ENCODE assay signal across 1 cellular context in the genomic region with DNA sequence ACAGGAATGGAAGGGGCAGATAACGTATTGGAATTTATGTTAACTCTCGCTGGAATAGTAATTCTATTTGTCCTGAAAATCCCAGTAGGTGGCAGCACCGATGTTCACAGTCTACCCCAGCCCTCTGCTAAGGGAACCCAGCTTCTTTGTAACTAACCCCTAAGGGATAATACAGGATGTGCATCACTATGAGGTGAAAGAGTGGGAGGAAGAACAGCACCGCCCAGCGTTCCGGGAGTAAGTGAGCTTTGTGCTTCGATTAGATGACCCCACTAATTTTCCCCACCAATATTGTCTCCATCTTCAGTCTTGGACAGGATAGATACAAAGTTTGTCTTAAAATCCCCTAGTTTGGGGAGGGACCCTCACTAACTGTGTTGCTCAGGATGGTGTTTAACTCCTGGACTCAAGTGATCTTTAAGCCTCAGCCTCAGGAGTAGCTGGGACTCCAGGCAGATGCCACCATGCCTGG.
A peak's percentile ranks its signal among the peaks of the same experiment; 100 is the strongest.
TF ChIP-seq lines count a peak whose summit lies in the region.

No MANE protein-coding gene starts in this region.

TF ChIP-seq in HepG2, 621 proteins besides CTCF, POLR2A, EP300 and RAD21 (continued from another document and continues in another):
- TF ChIP-seq THAP11 (CRISPR knock-in tag; IDR thresholded peaks at IDR 0.05): peak; percentile 70
- TF ChIP-seq ZNF614 (CRISPR knock-in tag; IDR thresholded peaks at IDR 0.05; ENCODE audit: borderline replicate concordance): no peak
- 0 out of 2 replicates have a peak, but pooled peaks have one; percentile 19 for TF ChIP-seq ZNF232 (CRISPR knock-in tag; IDR thresholded peaks at IDR 0.05; ENCODE audit: borderline replicate concordance)
- TF ChIP-seq ATF2 (CRISPR knock-in tag; IDR thresholded peaks at IDR 0.05): peak; percentile 52; the same call in 1 of the 2 replicates
- 0 out of 2 replicates have a peak, but pooled peaks have one; percentile 34 for TF ChIP-seq PHF8 (CRISPR knock-in tag; IDR thresholded peaks at IDR 0.05)
- peak; percentile 57 for TF ChIP-seq ARID5B (CRISPR knock-in tag; IDR thresholded peaks at IDR 0.05)
- TF ChIP-seq, protein P1, sequence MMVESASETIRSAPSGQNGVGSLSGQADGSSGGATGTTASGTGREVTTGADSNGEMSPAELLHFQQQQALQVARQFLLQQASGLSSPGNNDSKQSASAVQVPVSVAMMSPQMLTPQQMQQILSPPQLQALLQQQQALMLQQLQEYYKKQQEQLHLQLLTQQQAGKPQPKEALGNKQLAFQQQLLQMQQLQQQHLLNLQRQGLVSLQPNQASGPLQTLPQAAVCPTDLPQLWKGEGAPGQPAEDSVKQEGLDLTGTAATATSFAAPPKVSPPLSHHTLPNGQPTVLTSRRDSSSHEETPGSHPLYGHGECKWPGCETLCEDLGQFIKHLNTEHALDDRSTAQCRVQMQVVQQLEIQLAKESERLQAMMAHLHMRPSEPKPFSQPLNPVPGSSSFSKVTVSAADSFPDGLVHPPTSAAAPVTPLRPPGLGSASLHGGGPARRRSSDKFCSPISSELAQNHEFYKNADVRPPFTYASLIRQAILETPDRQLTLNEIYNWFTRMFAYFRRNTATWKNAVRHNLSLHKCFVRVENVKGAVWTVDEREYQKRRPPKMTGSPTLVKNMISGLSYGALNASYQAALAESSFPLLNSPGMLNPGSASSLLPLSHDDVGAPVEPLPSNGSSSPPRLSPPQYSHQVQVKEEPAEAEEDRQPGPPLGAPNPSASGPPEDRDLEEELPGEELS (CRISPR knock-in tag; IDR thresholded peaks at IDR 0.05): peak; percentile 26; the same call in 1 of the 2 replicates
- 0 out of 2 replicates have a peak, but pooled peaks have one; percentile 27 for TF ChIP-seq KAT8 (CRISPR knock-in tag; IDR thresholded peaks at IDR 0.05)
- TF ChIP-seq ZFP36L1 (CRISPR knock-in tag; IDR thresholded peaks at IDR 0.05): no peak
- peak; percentile 66; the same call in 1 of the 2 replicates for TF ChIP-seq GATAD2A (CRISPR knock-in tag; IDR thresholded peaks at IDR 0.05)
- peak; percentile 59; the same call in 1 of the 2 replicates for TF ChIP-seq GATAD1 (CRISPR knock-in tag; IDR thresholded peaks at IDR 0.05)
- TF ChIP-seq RBFOX2 (IDR thresholded peaks at IDR 0.05; ENCODE audit: low read depth, low read length): peak; percentile 55; the same call in 1 of the 2 replicates
- 0 out of 2 replicates have a peak, but pooled peaks have one; percentile 33 for TF ChIP-seq SIN3A (IDR thresholded peaks at IDR 0.05; ENCODE audit: borderline replicate concordance, low read depth, low read length)
- peak; percentile 30 for TF ChIP-seq TEAD3 (CRISPR knock-in tag; optimal IDR thresholded peaks at IDR 0.05; ENCODE audit: borderline replicate concordance)
- TF ChIP-seq SAP130 (CRISPR knock-in tag; IDR thresholded peaks at IDR 0.05; ENCODE audit: low read depth): peak; percentile 61
- TF ChIP-seq ZNF574 (CRISPR knock-in tag; IDR thresholded peaks at IDR 0.05): peak; percentile 97
- no peak for TF ChIP-seq DZIP1 (CRISPR knock-in tag; IDR thresholded peaks at IDR 0.05)
- TF ChIP-seq ZKSCAN5 (CRISPR knock-in tag; IDR thresholded peaks at IDR 0.05): peak; percentile 88; the same call in 1 of the 2 replicates
- peak; percentile 62; the same call in 1 of the 2 replicates for TF ChIP-seq MED1 (CRISPR knock-in tag; IDR thresholded peaks at IDR 0.05)
- TF ChIP-seq CREB1 (IDR thresholded peaks at IDR 0.05): no peak
- peak; percentile 52; the same call in 1 of the 2 replicates for TF ChIP-seq CREB1 (CRISPR knock-in tag; IDR thresholded peaks at IDR 0.05)
- no peak for TF ChIP-seq SOX13 (IDR thresholded peaks at IDR 0.05)
- TF ChIP-seq SOX13 (CRISPR knock-in tag; conservative IDR thresholded peaks at IDR 0.05 in 1 of 2, IDR thresholded peaks at IDR 0.05 in 1 of 2): peak in 1 of 2 experiments; percentile 17; a peak in 1 of 4 replicates
- TF ChIP-seq ARID3A (IDR thresholded peaks at IDR 0.05; ENCODE audit: low read depth, low read length): 0 out of 2 replicates have a peak, but pooled peaks have one; percentile 28
- 0 out of 2 replicates have a peak, but pooled peaks have one; percentile 22 for TF ChIP-seq YEATS4 (CRISPR knock-in tag; IDR thresholded peaks at IDR 0.05; ENCODE audit: borderline replicate concordance)
- TF ChIP-seq MYC (CRISPR knock-in tag; IDR thresholded peaks at IDR 0.05; ENCODE audit: borderline replicate concordance): no peak
- TF ChIP-seq, protein P2, sequence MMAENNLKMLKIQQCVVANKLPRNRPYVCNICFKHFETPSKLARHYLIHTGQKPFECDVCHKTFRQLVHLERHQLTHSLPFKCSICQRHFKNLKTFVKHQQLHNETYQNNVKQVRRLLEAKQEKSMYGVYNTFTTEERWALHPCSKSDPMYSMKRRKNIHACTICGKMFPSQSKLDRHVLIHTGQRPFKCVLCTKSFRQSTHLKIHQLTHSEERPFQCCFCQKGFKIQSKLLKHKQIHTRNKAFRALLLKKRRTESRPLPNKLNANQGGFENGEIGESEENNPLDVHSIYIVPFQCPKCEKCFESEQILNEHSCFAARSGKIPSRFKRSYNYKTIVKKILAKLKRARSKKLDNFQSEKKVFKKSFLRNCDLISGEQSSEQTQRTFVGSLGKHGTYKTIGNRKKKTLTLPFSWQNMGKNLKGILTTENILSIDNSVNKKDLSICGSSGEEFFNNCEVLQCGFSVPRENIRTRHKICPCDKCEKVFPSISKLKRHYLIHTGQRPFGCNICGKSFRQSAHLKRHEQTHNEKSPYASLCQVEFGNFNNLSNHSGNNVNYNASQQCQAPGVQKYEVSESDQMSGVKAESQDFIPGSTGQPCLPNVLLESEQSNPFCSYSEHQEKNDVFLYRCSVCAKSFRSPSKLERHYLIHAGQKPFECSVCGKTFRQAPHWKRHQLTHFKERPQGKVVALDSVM (CRISPR knock-in tag; IDR thresholded peaks at IDR 0.05): 0 out of 2 replicates have a peak, but pooled peaks have one; percentile 33
